ENCODE assay signal across 25 cellular contexts in genomic region chr12:16593546-16593945, GRCh38. TPM values are rescaled to one million over a fixed set of nuclear protein-coding genes. Genes with fewer than 3 reads are reported as not detected.
"Had no signal": no experiment of that assay in that cellular context is flagged by ENCODE, and none has a peak within 500 bp of the region (broad histone marks: within the 10 kb centered on the region; RNA-seq: fewer than 3 reads in every experiment).

No MANE protein-coding gene starts in this region.

- H3K27ac ChIP-seq: coronary artery, neutrophil, right atrium auricular region, stomach, testis, upper lobe of right lung had no signal

- H3K4me1 ChIP-seq: right atrium auricular region, stomach, testis, transverse colon, upper lobe of right lung had no signal

- H3K9me3 ChIP-seq: neutrophil, pancreas, right atrium auricular region, stomach, testis, transverse colon, upper lobe of right lung, uterus had no signal

- H3K36me3 ChIP-seq: neutrophil, pancreas, right atrium auricular region, stomach, transverse colon, upper lobe of right lung, uterus had no signal

- DNase-seq: dermis blood vessel endothelial cell; effector memory CD8-positive, alpha-beta T cell; erythroblast; head of caudate nucleus; left ventricle myocardium superior; naive B cell; pancreas; stimulated activated CD4-positive, alpha-beta T cell treated with anti-CD3 and anti-CD28 coated beads, Interleukin-2, amount 100 ng/mL, for 24 hours; stimulated activated CD4-positive, alpha-beta T cell treated with anti-CD3 and anti-CD28 coated beads, Interleukin-4, amount 100 ng/mL, for 24 hours; stimulated activated naive CD4-positive, alpha-beta T cell treated with Interleukin-2 at 50 U/mL for 16 hours; stomach; substantia nigra; testis; transverse colon; upper lobe of right lung; uterus had no signal

- H3K27me3 ChIP-seq: neutrophil, pancreas, right atrium auricular region, stomach, testis, transverse colon, upper lobe of right lung, uterus had no signal

- ATAC-seq: effector memory CD8-positive, alpha-beta T cell; left ventricle myocardium superior; natural killer cell treated with Interleukin-12 subunit alpha and Interleukin-12 subunit beta and Interleukin-15 and Interleukin-18, amount 100 ng/mL, for 72 hours; sciatic nerve; stimulated activated effector memory CD8-positive, alpha-beta T cell treated with anti-CD3 and anti-CD28 coated beads, Interleukin-12 subunit alpha, Interleukin-12 subunit beta, amount 100 ng/mL, for 72 hours; upper lobe of right lung had no signal

- H3K4me3 ChIP-seq: coronary artery, lung, right atrium auricular region, stomach, testis, transverse colon, upper lobe of right lung, uterus had no signal

RNA-seq across cellular contexts. Expression of gene LMO3, which starts 12.4 kb away (rescaled TPM):
- total RNA-seq: dermis blood vessel endothelial cell; glomerular endothelial cell; mononuclear cell; natural killer cell treated with Interleukin-12 subunit alpha and Interleukin-12 subunit beta and Interleukin-15 and Interleukin-18, amount 100 ng/mL, for 72 hours had no signal
